In genomic region chr7:135784013-135784412, GRCh38 we compare ENCODE assay signal across 2 cellular contexts.
TF ChIP-seq lines count a peak whose summit lies in the region.

No MANE protein-coding gene starts in this region.

TF ChIP-seq in A549, 52 proteins besides CTCF, POLR2A, EP300 and RAD21 (continued from another document):
- TF ChIP-seq CEBPB (IDR thresholded peaks at IDR 0.05) = peak; percentile 10 to 19; a peak in 1 of 4 replicates

TF ChIP-seq in IMR-90, 13 proteins besides CTCF, POLR2A, EP300 and RAD21:
- TF ChIP-seq, protein P1, sequence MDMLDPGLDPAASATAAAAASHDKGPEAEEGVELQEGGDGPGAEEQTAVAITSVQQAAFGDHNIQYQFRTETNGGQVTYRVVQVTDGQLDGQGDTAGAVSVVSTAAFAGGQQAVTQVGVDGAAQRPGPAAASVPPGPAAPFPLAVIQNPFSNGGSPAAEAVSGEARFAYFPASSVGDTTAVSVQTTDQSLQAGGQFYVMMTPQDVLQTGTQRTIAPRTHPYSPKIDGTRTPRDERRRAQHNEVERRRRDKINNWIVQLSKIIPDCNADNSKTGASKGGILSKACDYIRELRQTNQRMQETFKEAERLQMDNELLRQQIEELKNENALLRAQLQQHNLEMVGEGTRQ (IDR thresholded peaks at IDR 0.05; ENCODE audit: low read depth, low read length) = no peak
- TF ChIP-seq BHLHE40 (IDR thresholded peaks at IDR 0.05; ENCODE audit: low read depth, low read length) = no peak
- no peak for TF ChIP-seq MAZ (IDR thresholded peaks at IDR 0.05; ENCODE audit: borderline replicate concordance, low read depth, low read length)
- TF ChIP-seq CEBPB (IDR thresholded peaks at IDR 0.05; ENCODE audit: low read depth, low read length) = peak; percentile 75
- no peak for TF ChIP-seq RFX5 (IDR thresholded peaks at IDR 0.05; ENCODE audit: low read depth, low read length)
